Comparison of ENCODE assay signal across 15 cellular contexts in genomic region chr21:42425603-42425985, GRCh38. TPM values are rescaled to one million over a fixed set of nuclear protein-coding genes. Genes with fewer than 3 reads are reported as not detected.
DNase-seq lines count a peak whose midpoint lies in the region; ATAC-seq, FAIRE-seq and TF ChIP-seq lines count a peak whose summit lies in the region.
"Had no signal": no experiment of that assay in that cellular context is flagged by ENCODE, and none has a peak within 500 bp of the region (broad histone marks: within the 10 kb centered on the region; RNA-seq: fewer than 3 reads in every experiment).

No MANE protein-coding gene starts in this region.

- intact Hi-C loops in CD4-positive, alpha-beta T cell (cut with DNase I, micrococcal nuclease) = loop anchor here (1.0 to 10.0 kb wide), 7 partner anchors 10 to 87 kb away; partner anchors contain the start of gene RSPH1 (in 2 of the 2)
- intact Hi-C loops in lower lobe of right lung (cut with DNase I) = no loop called here
- intact Hi-C loops in kidney (cut with DNase I) = no loop called here

- no peaks in the 10 kb centered on the region for H3K9me3 ChIP-seq in CD4-positive, alpha-beta T cell (ENCODE audit: control insufficient read depth, low read length)
- H3K9me3 ChIP-seq in lower lobe of right lung (no peaks in the 10 kb centered on the region), Karpas-422 (ENCODE audit: low read length) (no peaks in the 10 kb centered on the region), kidney (ENCODE audit: control insufficient read depth in 1 of 2, low read length in 2 of 2) (no peaks in the 10 kb centered on the region)
- H3K9me3 ChIP-seq: right atrium auricular region had no signal

- peak; percentile 24 for ATAC-seq in CD4-positive, alpha-beta T cell (ENCODE audit: poor library complexity)
- ATAC-seq in HG03442 (IDR thresholded peaks at IDR 0.05; ENCODE audit: unreplicated experiment) = peak; percentile 25
- peak; percentile 46 for ATAC-seq in activated naive CD8-positive, alpha-beta T cell treated with anti-CD3 and anti-CD28 coated beads, Interleukin-2, amount 10 ng/mL, durations not matched to agents 7 days and 5 days (ENCODE audit: low read depth)
- no peak for ATAC-seq in lower lobe of right lung
- ATAC-seq: foreskin keratinocyte had no signal

- TF ChIP-seq CTCF in CD4-positive, alpha-beta T cell (IDR thresholded peaks at IDR 0.05) = no peak
- TF ChIP-seq CTCF in lower lobe of right lung (IDR thresholded peaks at IDR 0.05) (no peak), kidney (IDR thresholded peaks at IDR 0.05; ENCODE audit: borderline replicate concordance, extremely low read depth, insufficient read depth) (no peak)

- TF ChIP-seq POLR2A in GM12892 (IDR thresholded peaks at IDR 0.05; ENCODE audit: low read depth, low read length) = no peak

- peak overlapping the region; percentile 85 for H3K27ac Mint-ChIP-seq in CD4-positive, alpha-beta T cell
- peak overlapping the region; percentile 91 for H3K27ac Mint-ChIP-seq in activated naive CD8-positive, alpha-beta T cell treated with anti-CD3 and anti-CD28 coated beads, Interleukin-2, amount 10 ng/mL, durations not matched to agents 7 days and 5 days
- H3K27ac Mint-ChIP-seq: H9 had no signal

- CTCF ChIA-PET in CD4-positive, alpha-beta T cell (lab: Charles Lee) = interaction anchor here (1.0 to 2.6 kb wide), 7 partner anchors 9 to 116 kb away, joined by 3 to 9 read pairs (median 5); partner anchors contain the start of gene UBASH3A

- no peaks in the 10 kb centered on the region for H3K27me3 ChIP-seq in CD4-positive, alpha-beta T cell (ENCODE audit: control insufficient read depth, insufficient read depth, low read length)
- H3K27me3 ChIP-seq in lower lobe of right lung (ENCODE audit: low read depth) (peaks cover 6% of the 10 kb centered on the region), Karpas-422 (ENCODE audit: low read length) (no peaks in the 10 kb centered on the region)
- H3K27me3 ChIP-seq: right atrium auricular region had no signal

- H3K79me2 ChIP-seq in Karpas-422 (ENCODE audit: low read length) = no peaks in the 10 kb centered on the region

- H3K9ac ChIP-seq in Karpas-422 (ENCODE audit: low read length) (no peak overlapping the region), kidney (ENCODE audit: low read length in 2 of 2) (no peak overlapping the region)

- H3K9me2 ChIP-seq in Karpas-422 (replicated peaks; ENCODE audit: insufficient read depth, low read length) = no peaks in the 10 kb centered on the region

- H3K9me3 Mint-ChIP-seq in CD4-positive, alpha-beta T cell = no peaks in the 10 kb centered on the region
- no peaks in the 10 kb centered on the region for H3K9me3 Mint-ChIP-seq in activated naive CD8-positive, alpha-beta T cell treated with anti-CD3 and anti-CD28 coated beads, Interleukin-2, amount 10 ng/mL, durations not matched to agents 7 days and 5 days
- H3K9me3 Mint-ChIP-seq: H9 had no signal

- H3K27me3 Mint-ChIP-seq in CD4-positive, alpha-beta T cell = no peaks in the 10 kb centered on the region
- H3K27me3 Mint-ChIP-seq in activated naive CD8-positive, alpha-beta T cell treated with anti-CD3 and anti-CD28 coated beads, Interleukin-2, amount 10 ng/mL, durations not matched to agents 7 days and 5 days = no peaks in the 10 kb centered on the region

- no peak overlapping the region for H3K4me2 ChIP-seq in Karpas-422 (ENCODE audit: low read depth, low read length, poor library complexity, severe bottlenecking)

- peaks cover 53% of the 10 kb centered on the region for H3K36me3 Mint-ChIP-seq in CD4-positive, alpha-beta T cell (ENCODE audit: low read depth)
- peaks cover 72% of the 10 kb centered on the region for H3K36me3 Mint-ChIP-seq in activated naive CD8-positive, alpha-beta T cell treated with anti-CD3 and anti-CD28 coated beads, Interleukin-2, amount 10 ng/mL, durations not matched to agents 7 days and 5 days

- H4K20me1 ChIP-seq in Karpas-422 (ENCODE audit: insufficient read depth, low read depth, low read length) = no peaks in the 10 kb centered on the region

- H2AFZ ChIP-seq in Karpas-422 (ENCODE audit: low read length) = no peak overlapping the region

- POLR2A ChIA-PET in CD4-positive, alpha-beta T cell (lab: Charles Lee) = interaction anchor here (0.9 to 12.8 kb wide), 15 partner anchors 9 to 191 kb away, joined by 3 to 208 read pairs (median 6); partner anchors contain the start of gene UBASH3A
- POLR2A ChIA-PET in activated naive CD8-positive, alpha-beta T cell treated with anti-CD3 and anti-CD28 coated beads, Interleukin-2, amount 10 ng/mL, durations not matched to agents 7 days and 5 days (lab: Charles Lee) = interaction anchor here (0.6 to 12.9 kb wide), 9 partner anchors 8 to 64 kb away, joined by 3 to 182 read pairs (median 3); partner anchors contain the start of gene UBASH3A

- H3K36me3 ChIP-seq in lower lobe of right lung = no peaks in the 10 kb centered on the region
- no peaks in the 10 kb centered on the region for H3K36me3 ChIP-seq in Karpas-422 (ENCODE audit: insufficient read depth, low read length)
- no peaks in the 10 kb centered on the region for H3K36me3 ChIP-seq in kidney (ENCODE audit: control insufficient read depth in 1 of 2, insufficient read depth in 2 of 2, low read length in 2 of 2)
- H3K36me3 ChIP-seq: right atrium auricular region had no signal

- peak overlapping the region; percentile 90 for H3K27ac ChIP-seq in CD4-positive, alpha-beta T cell (ENCODE audit: low read depth, low read length)
- H3K27ac ChIP-seq in lower lobe of right lung = no peak overlapping the region
- H3K27ac ChIP-seq in Karpas-422 (ENCODE audit: low read length) = no peak overlapping the region
- H3K27ac ChIP-seq in kidney (ENCODE audit: low read depth in 2 of 2, low read length in 2 of 2) = no peak overlapping the region
- H3K27ac ChIP-seq: foreskin keratinocyte, right atrium auricular region had no signal

- peak; percentile 93 for FAIRE-seq in GM12892 (lab: Jason Lieb, UNC)
- FAIRE-seq in kidney (lab: Jason Lieb, UNC) = no peak
- FAIRE-seq: keratinocyte had no signal

- DNase-seq in CD4-positive, alpha-beta T cell = no peak
- DNase-seq in GM12892 (ENCODE audit: insufficient read length) = no peak
- peak; percentile 33 for DNase-seq in activated naive CD8-positive, alpha-beta T cell treated with anti-CD3 and anti-CD28 coated beads, Interleukin-2, amount 10 ng/mL, durations not matched to agents 7 days and 5 days
- DNase-seq in NCI-H187 treated with DMSO at 0.1 percent for 48 hours (lab: John Stamatoyannopoulos, UW) = no peak
- no peak for DNase-seq in lower lobe of right lung
- no peak for DNase-seq in Karpas-422
- DNase-seq in kidney = no peak
- DNase-seq: aorta, foreskin keratinocyte, H9 had no signal

- peak overlapping the region; percentile 59 for H3K4me3 Mint-ChIP-seq in CD4-positive, alpha-beta T cell
- peak overlapping the region; percentile 69 for H3K4me3 Mint-ChIP-seq in activated naive CD8-positive, alpha-beta T cell treated with anti-CD3 and anti-CD28 coated beads, Interleukin-2, amount 10 ng/mL, durations not matched to agents 7 days and 5 days
- H3K4me3 Mint-ChIP-seq: H9 had no signal

- peaks cover 75% of the 10 kb centered on the region for H3K4me1 Mint-ChIP-seq in CD4-positive, alpha-beta T cell (ENCODE audit: low read depth)
- peaks cover 61% of the 10 kb centered on the region for H3K4me1 Mint-ChIP-seq in activated naive CD8-positive, alpha-beta T cell treated with anti-CD3 and anti-CD28 coated beads, Interleukin-2, amount 10 ng/mL, durations not matched to agents 7 days and 5 days
- H3K4me1 Mint-ChIP-seq: H9 had no signal

- H3K4me1 ChIP-seq in lower lobe of right lung (no peaks in the 10 kb centered on the region), Karpas-422 (ENCODE audit: low read length) (0 out of 2 replicates have a peak, but pooled peaks cover 3% of the 10 kb centered on the region), kidney (ENCODE audit: control insufficient read depth in 1 of 2, insufficient read depth in 1 of 2, low read depth in 1 of 2, low read length in 2 of 2) (no peaks in the 10 kb centered on the region)
- H3K4me1 ChIP-seq: foreskin keratinocyte, right atrium auricular region had no signal

- H3K4me3 ChIP-seq in lower lobe of right lung = no peak overlapping the region
- H3K4me3 ChIP-seq in Karpas-422 (ENCODE audit: low read length) = no peak overlapping the region
- no peak overlapping the region for H3K4me3 ChIP-seq in kidney (ENCODE audit: low read length in 2 of 2)
- H3K4me3 ChIP-seq: right atrium auricular region had no signal

RNA-seq across cellular contexts. Expression of gene UBASH3A, which starts 21.9 kb away (rescaled TPM):
- total RNA-seq in CD4-positive, alpha-beta T cell = 10 to 100 TPM; 59.7 to 60.8 TPM
- polyA plus RNA-seq in GM12892 (2012; ENCODE audit: missing spikeins) = 0.13 TPM
- 10 to 100 TPM; 77.8 to 80.2 TPM for total RNA-seq in activated naive CD8-positive, alpha-beta T cell treated with anti-CD3 and anti-CD28 coated beads, Interleukin-2, amount 10 ng/mL, durations not matched to agents 7 days and 5 days
- total RNA-seq in lower lobe of right lung (1.2 TPM), kidney (2.7 TPM)
- not detected in 2 replicates for total RNA-seq in Karpas-422 (2014; rRNA removed; shearing (Covaris generic); ENCODE audit: low replicate concordance)
- polyA plus RNA-seq in kidney (ENCODE audit: insufficient read depth, low read depth, low replicate concordance) = not detected
- total RNA-seq: foreskin keratinocyte, H9, LHCN-M2, temporal lobe had no signal
- polyA plus RNA-seq: foreskin keratinocyte, keratinocyte had no signal

RNA-seq across cellular contexts. Expression of gene TMPRSS3, which starts 29.7 kb away (rescaled TPM):
- 1 to 10 TPM; 1.5 TPM for total RNA-seq in CD4-positive, alpha-beta T cell
- polyA plus RNA-seq in GM12892 (2012; ENCODE audit: missing spikeins) = 7.2 TPM
- total RNA-seq in activated naive CD8-positive, alpha-beta T cell treated with anti-CD3 and anti-CD28 coated beads, Interleukin-2, amount 10 ng/mL, durations not matched to agents 7 days and 5 days = 10 to 100 TPM in 1 of 2 experiments, 1 to 10 TPM in 1; 7.8 to 10.7 TPM
- total RNA-seq in lower lobe of right lung (3.8 TPM), kidney (15.4 TPM)
- total RNA-seq in Karpas-422 (2014; rRNA removed; shearing (Covaris generic); ENCODE audit: low replicate concordance) = not detected in 2 replicates
- 3.0 TPM for polyA plus RNA-seq in kidney (ENCODE audit: insufficient read depth, low read depth, low replicate concordance)
- total RNA-seq: foreskin keratinocyte, LHCN-M2, temporal lobe had no signal
- polyA plus RNA-seq: foreskin keratinocyte, keratinocyte had no signal

RNA-seq across cellular contexts. Expression of gene TFF1, which starts 59.3 kb away (rescaled TPM):
- not detected for total RNA-seq in CD4-positive, alpha-beta T cell
- polyA plus RNA-seq in GM12892 (2012; ENCODE audit: missing spikeins) = not detected
- not detected for total RNA-seq in activated naive CD8-positive, alpha-beta T cell treated with anti-CD3 and anti-CD28 coated beads, Interleukin-2, amount 10 ng/mL, durations not matched to agents 7 days and 5 days
- total RNA-seq in lower lobe of right lung = not detected
- total RNA-seq in Karpas-422 (2014; rRNA removed; shearing (Covaris generic); ENCODE audit: low replicate concordance) = not detected in 2 replicates
- not detected for total RNA-seq in kidney
- polyA plus RNA-seq in kidney (ENCODE audit: insufficient read depth, low read depth, low replicate concordance) = not detected
- total RNA-seq: aorta, foreskin keratinocyte, H9, LHCN-M2, right atrium auricular region, temporal lobe had no signal
- polyA plus RNA-seq: foreskin keratinocyte, keratinocyte had no signal

Comparison
In these comparisons a context has a peak if more than half of its experiments do, and no peak if none do; other contexts are left out.
1. ATAC-seq: peak in CD4-positive, alpha-beta T cell (single experiment), HG03442 (single experiment) and activated naive CD8-positive, alpha-beta T cell treated with anti-CD3 and anti-CD28 coated beads, Interleukin-2, amount 10 ng/mL, durations not matched to agents 7 days and 5 days (single experiment); none in lower lobe of right lung (0 of 2).
2. RNA of gene UBASH3A, which starts 21.9 kb away (total RNA-seq): 77.8 to 80.2 TPM in activated naive CD8-positive, alpha-beta T cell treated with anti-CD3 and anti-CD28 coated beads, Interleukin-2, amount 10 ng/mL, durations not matched to agents 7 days and 5 days and 59.7 to 60.8 TPM in CD4-positive, alpha-beta T cell; 2.7 TPM in kidney (single experiment), 1.2 TPM in lower lobe of right lung (single experiment) and not detected in Karpas-422; every median in the first group is over 10 times any median in the second.
3. intact Hi-C loops: an anchor here in CD4-positive, alpha-beta T cell (1.0 to 10.0 kb wide); none called in lower lobe of right lung and kidney.